1 cellular context compared by ENCODE assay signal in the genomic region with DNA sequence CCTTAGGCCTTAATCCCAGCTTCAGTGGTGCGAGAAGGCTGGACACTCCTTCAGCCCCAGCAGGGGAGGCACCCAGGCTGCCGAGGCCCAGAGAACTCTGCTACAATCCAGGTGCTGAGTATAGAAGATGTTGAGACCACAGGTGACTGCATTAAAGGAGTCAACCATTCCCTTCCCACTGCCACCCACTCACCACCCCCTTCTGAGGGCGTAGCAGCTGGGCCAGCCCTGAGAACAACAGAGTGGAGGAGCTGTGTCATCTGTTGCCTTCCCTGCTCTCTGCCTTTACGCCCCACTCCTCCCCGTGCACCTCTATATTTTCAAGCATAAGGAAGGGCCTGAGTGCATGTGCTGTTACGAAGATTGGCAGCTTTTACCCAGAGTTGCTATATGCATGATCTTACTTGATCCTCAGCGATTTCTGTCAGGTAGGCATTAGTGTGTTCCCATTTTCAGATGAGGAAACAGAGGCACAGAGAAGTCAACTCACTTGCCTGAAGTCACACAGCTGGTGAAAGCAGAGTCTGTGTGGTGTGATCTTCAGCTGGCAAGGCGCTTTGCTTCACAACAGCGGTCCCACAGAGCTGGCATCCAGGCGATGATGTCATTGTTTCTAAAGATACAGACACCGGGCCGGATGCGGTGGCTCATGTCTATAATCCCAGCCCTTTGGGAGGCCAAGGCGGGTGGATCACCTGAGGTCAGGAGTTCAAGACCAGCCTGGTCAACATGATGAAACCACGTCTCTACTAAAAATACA.
TF ChIP-seq lines count a peak whose summit lies in the region.

No MANE protein-coding gene starts in this region.

TF ChIP-seq in HEK293, 187 proteins besides CTCF, POLR2A, EP300 and RAD21 (continued from another document):
- TF ChIP-seq EGR2 (tag by site-specific recombination; IDR thresholded peaks at IDR 0.05; ENCODE audit: low read depth) (peak; percentile 39; the same call in 1 of the 2 replicates), ZNF707 (tag by site-specific recombination; IDR thresholded peaks at IDR 0.05) (no peak), ZNF529 (tag by site-specific recombination; IDR thresholded peaks at IDR 0.05; ENCODE audit: insufficient replicate concordance) (no peak), BCL11A (tag by site-specific recombination; IDR thresholded peaks at IDR 0.05; ENCODE audit: low read depth) (no peak), ZNF768 (tag by site-specific recombination; IDR thresholded peaks at IDR 0.05) (peak; percentile 68), ZFP37 (tag by site-specific recombination; IDR thresholded peaks at IDR 0.05) (no peak), ZNF221 (tag by site-specific recombination; IDR thresholded peaks at IDR 0.05; ENCODE audit: borderline replicate concordance) (no peak), OSR2 (tag by site-specific recombination; IDR thresholded peaks at IDR 0.05) (no peak), ZNF239 (tag by site-specific recombination; IDR thresholded peaks at IDR 0.05) (no peak), ZNF596 (tag by site-specific recombination; IDR thresholded peaks at IDR 0.05) (no peak), MZF1 (tag by site-specific recombination; IDR thresholded peaks at IDR 0.05; ENCODE audit: borderline replicate concordance) (no peak)
- TF ChIP-seq, protein P1, sequence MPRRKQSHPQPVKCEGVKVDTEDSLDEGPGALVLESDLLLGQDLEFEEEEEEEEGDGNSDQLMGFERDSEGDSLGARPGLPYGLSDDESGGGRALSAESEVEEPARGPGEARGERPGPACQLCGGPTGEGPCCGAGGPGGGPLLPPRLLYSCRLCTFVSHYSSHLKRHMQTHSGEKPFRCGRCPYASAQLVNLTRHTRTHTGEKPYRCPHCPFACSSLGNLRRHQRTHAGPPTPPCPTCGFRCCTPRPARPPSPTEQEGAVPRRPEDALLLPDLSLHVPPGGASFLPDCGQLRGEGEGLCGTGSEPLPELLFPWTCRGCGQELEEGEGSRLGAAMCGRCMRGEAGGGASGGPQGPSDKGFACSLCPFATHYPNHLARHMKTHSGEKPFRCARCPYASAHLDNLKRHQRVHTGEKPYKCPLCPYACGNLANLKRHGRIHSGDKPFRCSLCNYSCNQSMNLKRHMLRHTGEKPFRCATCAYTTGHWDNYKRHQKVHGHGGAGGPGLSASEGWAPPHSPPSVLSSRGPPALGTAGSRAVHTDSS (tag by site-specific recombination; IDR thresholded peaks at IDR 0.05), result no peak
- TF ChIP-seq, protein P2, sequence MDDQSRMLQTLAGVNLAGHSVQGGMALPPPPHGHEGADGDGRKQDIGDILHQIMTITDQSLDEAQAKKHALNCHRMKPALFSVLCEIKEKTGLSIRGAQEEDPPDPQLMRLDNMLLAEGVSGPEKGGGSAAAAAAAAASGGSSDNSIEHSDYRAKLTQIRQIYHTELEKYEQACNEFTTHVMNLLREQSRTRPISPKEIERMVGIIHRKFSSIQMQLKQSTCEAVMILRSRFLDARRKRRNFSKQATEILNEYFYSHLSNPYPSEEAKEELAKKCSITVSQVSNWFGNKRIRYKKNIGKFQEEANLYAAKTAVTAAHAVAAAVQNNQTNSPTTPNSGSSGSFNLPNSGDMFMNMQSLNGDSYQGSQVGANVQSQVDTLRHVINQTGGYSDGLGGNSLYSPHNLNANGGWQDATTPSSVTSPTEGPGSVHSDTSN (CRISPR knock-in tag; IDR thresholded peaks at IDR 0.05), result no peak
- TF ChIP-seq, protein P3, sequence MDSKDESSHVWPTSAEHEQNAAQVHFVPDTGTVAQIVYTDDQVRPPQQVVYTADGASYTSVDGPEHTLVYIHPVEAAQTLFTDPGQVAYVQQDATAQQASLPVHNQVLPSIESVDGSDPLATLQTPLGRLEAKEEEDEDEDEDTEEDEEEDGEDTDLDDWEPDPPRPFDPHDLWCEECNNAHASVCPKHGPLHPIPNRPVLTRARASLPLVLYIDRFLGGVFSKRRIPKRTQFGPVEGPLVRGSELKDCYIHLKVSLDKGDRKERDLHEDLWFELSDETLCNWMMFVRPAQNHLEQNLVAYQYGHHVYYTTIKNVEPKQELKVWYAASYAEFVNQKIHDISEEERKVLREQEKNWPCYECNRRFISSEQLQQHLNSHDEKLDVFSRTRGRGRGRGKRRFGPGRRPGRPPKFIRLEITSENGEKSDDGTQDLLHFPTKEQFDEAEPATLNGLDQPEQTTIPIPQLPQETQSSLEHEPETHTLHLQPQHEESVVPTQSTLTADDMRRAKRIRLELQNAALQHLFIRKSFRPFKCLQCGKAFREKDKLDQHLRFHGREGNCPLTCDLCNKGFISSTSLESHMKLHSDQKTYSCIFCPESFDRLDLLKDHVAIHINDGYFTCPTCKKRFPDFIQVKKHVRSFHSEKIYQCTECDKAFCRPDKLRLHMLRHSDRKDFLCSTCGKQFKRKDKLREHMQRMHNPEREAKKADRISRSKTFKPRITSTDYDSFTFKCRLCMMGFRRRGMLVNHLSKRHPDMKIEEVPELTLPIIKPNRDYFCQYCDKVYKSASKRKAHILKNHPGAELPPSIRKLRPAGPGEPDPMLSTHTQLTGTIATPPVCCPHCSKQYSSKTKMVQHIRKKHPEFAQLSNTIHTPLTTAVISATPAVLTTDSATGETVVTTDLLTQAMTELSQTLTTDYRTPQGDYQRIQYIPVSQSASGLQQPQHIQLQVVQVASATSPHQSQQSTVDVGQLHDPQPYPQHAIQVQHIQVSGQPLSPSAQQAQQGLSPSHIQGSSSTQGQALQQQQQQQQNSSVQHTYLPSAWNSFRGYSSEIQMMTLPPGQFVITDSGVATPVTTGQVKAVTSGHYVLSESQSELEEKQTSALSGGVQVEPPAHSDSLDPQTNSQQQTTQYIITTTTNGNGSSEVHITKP (tag by site-specific recombination; IDR thresholded peaks at IDR 0.05), result no peak
- TF ChIP-seq, protein P4, sequence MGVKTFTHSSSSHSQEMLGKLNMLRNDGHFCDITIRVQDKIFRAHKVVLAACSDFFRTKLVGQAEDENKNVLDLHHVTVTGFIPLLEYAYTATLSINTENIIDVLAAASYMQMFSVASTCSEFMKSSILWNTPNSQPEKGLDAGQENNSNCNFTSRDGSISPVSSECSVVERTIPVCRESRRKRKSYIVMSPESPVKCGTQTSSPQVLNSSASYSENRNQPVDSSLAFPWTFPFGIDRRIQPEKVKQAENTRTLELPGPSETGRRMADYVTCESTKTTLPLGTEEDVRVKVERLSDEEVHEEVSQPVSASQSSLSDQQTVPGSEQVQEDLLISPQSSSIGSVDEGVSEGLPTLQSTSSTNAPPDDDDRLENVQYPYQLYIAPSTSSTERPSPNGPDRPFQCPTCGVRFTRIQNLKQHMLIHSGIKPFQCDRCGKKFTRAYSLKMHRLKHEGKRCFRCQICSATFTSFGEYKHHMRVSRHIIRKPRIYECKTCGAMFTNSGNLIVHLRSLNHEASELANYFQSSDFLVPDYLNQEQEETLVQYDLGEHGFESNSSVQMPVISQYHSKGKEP (tag by site-specific recombination; IDR thresholded peaks at IDR 0.05), result no peak
